Comparison of ENCODE assay signal across 15 cellular contexts in genomic region chr3:111210003-111210699, GRCh38.
A peak's percentile ranks its signal among the peaks of the same experiment; 100 is the strongest.
DNase-seq lines count a peak whose midpoint lies in the region; ATAC-seq and TF ChIP-seq lines count a peak whose summit lies in the region.
"Had no signal": no experiment of that assay in that cellular context is flagged by ENCODE, and none has a peak within 500 bp of the region (broad histone marks: within the 10 kb centered on the region; RNA-seq: fewer than 3 reads in every experiment).

No MANE protein-coding gene starts in this region.

- H3K4me3 ChIP-seq in PC-3 (ENCODE audit: low read length) (no peak overlapping the region), epithelial cell of esophagus (ENCODE audit: low read length) (no peak overlapping the region)
- H3K4me3 ChIP-seq: pancreas, transverse colon had no signal

- H3F3A ChIP-seq in PC-3 (ENCODE audit: low read length, unreplicated experiment): no peaks in the 10 kb centered on the region

- ATAC-seq in PC-3 (peak; percentile 71), HG03280 (IDR thresholded peaks at IDR 0.05; ENCODE audit: unreplicated experiment) (no peak)
- peak; percentile 60 for ATAC-seq in stimulated activated effector memory CD8-positive, alpha-beta T cell treated with anti-CD3 and anti-CD28 coated beads, Interleukin-12 subunit alpha, Interleukin-12 subunit beta, amount 100 ng/mL, for 72 hours
- ATAC-seq: pancreas had no signal

- H2AFZ ChIP-seq in PC-3 (ENCODE audit: low read length): no peak overlapping the region

- no peak overlapping the region for H3K4me3 Mint-ChIP-seq in activated naive CD4-positive, alpha-beta T cell treated with anti-CD3 and anti-CD28 coated beads, Interleukin-2, amount 10 ng/mL, durations not matched to agents 7 days and 5 days
- H3K4me3 Mint-ChIP-seq in stimulated activated effector memory CD8-positive, alpha-beta T cell treated with anti-CD3 and anti-CD28 coated beads, Interleukin-12 subunit alpha, Interleukin-12 subunit beta, amount 100 ng/mL, for 72 hours: no peak overlapping the region
- H3K4me3 Mint-ChIP-seq: activated B cell treated with CpG ODN at 0.5 μM for 24 hours had no signal

- H4K20me1 ChIP-seq in PC-3 (ENCODE audit: low read length): no peaks in the 10 kb centered on the region

- no peaks in the 10 kb centered on the region for H3K4me1 Mint-ChIP-seq in activated naive CD4-positive, alpha-beta T cell treated with anti-CD3 and anti-CD28 coated beads, Interleukin-2, amount 10 ng/mL, durations not matched to agents 7 days and 5 days
- H3K4me1 Mint-ChIP-seq in stimulated activated effector memory CD8-positive, alpha-beta T cell treated with anti-CD3 and anti-CD28 coated beads, Interleukin-12 subunit alpha, Interleukin-12 subunit beta, amount 100 ng/mL, for 72 hours: no peaks in the 10 kb centered on the region
- H3K4me1 Mint-ChIP-seq: activated B cell treated with CpG ODN at 0.5 μM for 24 hours had no signal

- TF ChIP-seq CTCF in PC-3 (conservative IDR thresholded peaks at IDR 0.05; ENCODE audit: low read depth, low read length) (peak; percentile 43), epithelial cell of esophagus (IDR thresholded peaks at IDR 0.05; ENCODE audit: insufficient read depth, low read depth, low read length, missing control alignments) (no peak)

- CTCF ChIA-PET in activated naive CD4-positive, alpha-beta T cell treated with anti-CD3 and anti-CD28 coated beads, Interleukin-2, amount 10 ng/mL, durations not matched to agents 7 days and 5 days (lab: Charles Lee): interaction anchor here (0.8 to 1.9 kb wide), 2 partner anchors 329 to 796 kb away, joined by 4 to 8 read pairs; no protein-coding TSS in a partner anchor
- CTCF ChIA-PET in PC-3 (lab: Charles Lee) (no interaction called here), HEK293T (lab: Yijun Ruan, JAX) (no interaction called here)

- H3K4me1 ChIP-seq in PC-3 (ENCODE audit: insufficient read depth, low read length): 0 out of 2 replicates have a peak, but pooled peaks cover 4% of the 10 kb centered on the region
- H3K4me1 ChIP-seq: pancreas, transverse colon had no signal

- POLR2A ChIA-PET in PC-3 (lab: Charles Lee; ENCODE audit: unreplicated experiment): no interaction called here
- POLR2A ChIA-PET in HEK293T (lab: Yijun Ruan, JAX): no interaction called here

- peak; percentile 24 for DNase-seq in activated naive CD4-positive, alpha-beta T cell treated with anti-CD3 and anti-CD28 coated beads, Interleukin-2, amount 10 ng/mL, durations not matched to agents 7 days and 5 days
- no peak for DNase-seq in activated naive CD4-positive, alpha-beta T cell treated with Interleukin-2 at 50 U/mL for 16 hours
- DNase-seq in PC-3: peak; percentile 62
- DNase-seq in epithelial cell of esophagus (ENCODE audit: low read depth): peak; percentile 49
- DNase-seq in stimulated activated effector memory CD8-positive, alpha-beta T cell treated with anti-CD3 and anti-CD28 coated beads, Interleukin-12 subunit alpha, Interleukin-12 subunit beta, amount 100 ng/mL, for 72 hours (ENCODE audit: low spot score in 2 of 2): no peak
- DNase-seq in NCI-H2196 (lab: John Stamatoyannopoulos, UW; ENCODE audit: unreplicated experiment): no peak
- DNase-seq in HEK293T (ENCODE audit: extremely low spot score): no peak
- DNase-seq: activated B cell treated with CpG ODN at 0.5 μM for 24 hours; NCI-H2081 treated with DMSO at 0.1 percent for 48 hours; NK-92 treated with Interleukin-12 subunit alpha and Interleukin-12 subunit beta, amount 100 ng/mL, for 24 hours; pancreas; stimulated activated CD8-positive, alpha-beta memory T cell treated with anti-CD3 and anti-CD28 coated beads, Interleukin-4, amount 100 ng/mL, for 48 hours; transverse colon had no signal

- H3K9ac ChIP-seq in PC-3 (ENCODE audit: low read length): no peak overlapping the region

- BruUV-seq in PC-3 (replicated peaks; lab: Mats Ljungman, UMichigan): no TSS peak

- H3K9me3 ChIP-seq in PC-3 (ENCODE audit: low read length): no peaks in the 10 kb centered on the region
- H3K9me3 ChIP-seq: pancreas, transverse colon had no signal

- no peaks in the 10 kb centered on the region for H3K79me2 ChIP-seq in PC-3 (ENCODE audit: low read length)

- no peaks in the 10 kb centered on the region for H3K9me2 ChIP-seq in PC-3 (replicated peaks; ENCODE audit: low read length)

- H3K36me3 Mint-ChIP-seq in activated naive CD4-positive, alpha-beta T cell treated with anti-CD3 and anti-CD28 coated beads, Interleukin-2, amount 10 ng/mL, durations not matched to agents 7 days and 5 days: no peaks in the 10 kb centered on the region
- H3K36me3 Mint-ChIP-seq in stimulated activated effector memory CD8-positive, alpha-beta T cell treated with anti-CD3 and anti-CD28 coated beads, Interleukin-12 subunit alpha, Interleukin-12 subunit beta, amount 100 ng/mL, for 72 hours: no peaks in the 10 kb centered on the region
- H3K36me3 Mint-ChIP-seq: activated naive CD4-positive, alpha-beta T cell treated with anti-CD3 and anti-CD28 coated beads, Interleukin-2, amount 50 U/mL, for 72 hours had no signal

- H3K27me3 ChIP-seq in PC-3 (ENCODE audit: low read length): no peaks in the 10 kb centered on the region
- H3K27me3 ChIP-seq: pancreas, transverse colon had no signal

- no peaks in the 10 kb centered on the region for H3K9me3 Mint-ChIP-seq in activated naive CD4-positive, alpha-beta T cell treated with anti-CD3 and anti-CD28 coated beads, Interleukin-2, amount 10 ng/mL, durations not matched to agents 7 days and 5 days
- no peaks in the 10 kb centered on the region for H3K9me3 Mint-ChIP-seq in stimulated activated effector memory CD8-positive, alpha-beta T cell treated with anti-CD3 and anti-CD28 coated beads, Interleukin-12 subunit alpha, Interleukin-12 subunit beta, amount 100 ng/mL, for 72 hours
- H3K9me3 Mint-ChIP-seq: activated B cell treated with CpG ODN at 0.5 μM for 24 hours; activated naive CD4-positive, alpha-beta T cell treated with anti-CD3 and anti-CD28 coated beads, Interleukin-2, amount 50 U/mL, for 72 hours had no signal

- H3K27ac ChIP-seq in PC-3 (ENCODE audit: low read length): no peak overlapping the region
- H3K27ac ChIP-seq: pancreas, transverse colon had no signal

- H3K27me3 Mint-ChIP-seq in activated naive CD4-positive, alpha-beta T cell treated with anti-CD3 and anti-CD28 coated beads, Interleukin-2, amount 10 ng/mL, durations not matched to agents 7 days and 5 days: no peaks in the 10 kb centered on the region
- H3K27me3 Mint-ChIP-seq: activated B cell treated with CpG ODN at 0.5 μM for 24 hours had no signal

- no peak overlapping the region for H3K4me2 ChIP-seq in PC-3 (ENCODE audit: low read length)

- no peaks in the 10 kb centered on the region for H3K36me3 ChIP-seq in PC-3 (ENCODE audit: low read depth, low read length)
- H3K36me3 ChIP-seq: pancreas, transverse colon had no signal

- H3K27ac Mint-ChIP-seq in activated naive CD4-positive, alpha-beta T cell treated with anti-CD3 and anti-CD28 coated beads, Interleukin-2, amount 10 ng/mL, durations not matched to agents 7 days and 5 days: no peak overlapping the region
- no peak overlapping the region for H3K27ac Mint-ChIP-seq in stimulated activated effector memory CD8-positive, alpha-beta T cell treated with anti-CD3 and anti-CD28 coated beads, Interleukin-12 subunit alpha, Interleukin-12 subunit beta, amount 100 ng/mL, for 72 hours
- H3K27ac Mint-ChIP-seq: activated B cell treated with CpG ODN at 0.5 μM for 24 hours; activated naive CD4-positive, alpha-beta T cell treated with anti-CD3 and anti-CD28 coated beads, Interleukin-2, amount 50 U/mL, for 72 hours had no signal

- intact Hi-C loops in PC-3 (cut with micrococcal nuclease): loop anchor here (5.0 to 10.0 kb wide), 2 partner anchors 127 to 325 kb away; no protein-coding TSS in a partner anchor

TF ChIP-seq in HEK293T, 16 proteins besides CTCF, POLR2A, EP300 and RAD21:
- TF ChIP-seq L3MBTL2 (conservative IDR thresholded peaks at IDR 0.05) (no peak), ARNT (IDR thresholded peaks at IDR 0.05) (no peak)

Comparison
In these comparisons a context has a peak if more than half of its experiments do, and no peak if none do; other contexts are left out.
1. DNase-seq: peak in activated naive CD4-positive, alpha-beta T cell treated with anti-CD3 and anti-CD28 coated beads, Interleukin-2, amount 10 ng/mL, durations not matched to agents 7 days and 5 days (single experiment), PC-3 (single experiment) and epithelial cell of esophagus (single experiment); none in activated naive CD4-positive, alpha-beta T cell treated with Interleukin-2 at 50 U/mL for 16 hours (single experiment), stimulated activated effector memory CD8-positive, alpha-beta T cell treated with anti-CD3 and anti-CD28 coated beads, Interleukin-12 subunit alpha, Interleukin-12 subunit beta, amount 100 ng/mL, for 72 hours (0 of 2), NCI-H2196 (single experiment) and HEK293T (single experiment).